8 cellular contexts compared by ENCODE assay signal in genomic region chr19:15331419-15332310, GRCh38. TPM values are rescaled to one million over a fixed set of nuclear protein-coding genes. Genes with fewer than 3 reads are reported as not detected.
DNase-seq lines count a peak whose midpoint lies in the region; ATAC-seq and TF ChIP-seq lines count a peak whose summit lies in the region.

No MANE protein-coding gene starts in this region.

- POLR2A ChIA-PET in AG04449 (lab: Yijun Ruan, JAX): interaction anchor here (0.6 to 1.0 kb wide), 4 partner anchors 44 to 162 kb away, joined by 3 read pairs; no protein-coding TSS in a partner anchor
- POLR2A ChIA-PET in T-cell (lab: Charles Lee): interaction anchor here in 1 of 2 donors (0.6 kb wide), 1 partner anchor 49 kb away, joined by 3 read pairs; no protein-coding TSS in a partner anchor

- H3K4me1 ChIP-seq in adrenal gland (replicated peaks in 1 of 2) (peaks cover 52 to 58% of the 10 kb centered on the region in 2 donors), hepatocyte (ENCODE audit: insufficient read depth) (peaks cover 28% of the 10 kb centered on the region), sigmoid colon (peaks cover 0 to 55% (median 52%) of the 10 kb centered on the region in 4 donors)

- H3K27ac Mint-ChIP-seq in T-cell: peak overlapping the region; percentile 89 to 90

- intact Hi-C loops in adrenal gland (cut with DNase I) (loop anchor here in 1 of 2 donors (5.0 kb wide), 1 partner anchor 69 kb away; no protein-coding TSS in a partner anchor), sigmoid colon (cut with DNase I) (loop anchor here (2.0 to 5.0 kb wide), 5 partner anchors 34 to 121 kb away; partner anchors contain the start of genes AKAP8 and AKAP8L)

- DNase-seq in AG04449 (ENCODE audit: low read depth, low spot score) (no peak), T-cell (peak in 33 of 34 experiments; percentile 34 to 66 (median 50)), adrenal gland (peak in 6 of 7 donors; percentile 52 to 68 (median 58)), hepatocyte (ENCODE audit: low spot score) (peak; percentile 84), sigmoid colon (peak; percentile 79)

- no peaks in the 10 kb centered on the region for H3K9me2 ChIP-seq in hepatocyte (replicated peaks; ENCODE audit: insufficient read depth)

- H3K36me3 Mint-ChIP-seq in T-cell: peaks cover 6% of the 10 kb centered on the region

- H3K4me2 ChIP-seq in hepatocyte: peak overlapping the region; percentile 89

- peaks cover 49% of the 10 kb centered on the region for H4K20me1 ChIP-seq in hepatocyte (ENCODE audit: insufficient read depth, poor library complexity, severe bottlenecking)

- 0 to 2% (median 1%) methylated on average over 7 to 122 of the region's 122 CpGs for WGBS in adrenal gland, 4 donors
- under 1% methylated on average over 63 of the region's 122 CpGs for WGBS in hepatocyte (ENCODE audit: low lambda C conversion rate, missing lambda C conversion rate)
- WGBS in sigmoid colon, 2 donors: 0 to 1% methylated on average over 122 of the region's 122 CpGs

- peak overlapping the region; percentile 91 to 94 (median 92) for H3K4me3 Mint-ChIP-seq in T-cell

- peak overlapping the region; percentile 82 to 100 (median 93) for H3K27ac ChIP-seq in adrenal gland
- H3K27ac ChIP-seq in hepatocyte: peak overlapping the region; percentile 97
- peak overlapping the region; percentile 91 to 97 (median 96) for H3K27ac ChIP-seq in sigmoid colon

- TF ChIP-seq POLR2A in adrenal gland (IDR thresholded peaks at IDR 0.05) (peak in 1 of 2 donors; percentile 20), sigmoid colon (IDR thresholded peaks at IDR 0.05) (no peak)

- H3K27me3 Mint-ChIP-seq in T-cell: no peaks in the 10 kb centered on the region

- H3K27me3 ChIP-seq in adrenal gland (no peaks in the 10 kb centered on the region), hepatocyte (no peaks in the 10 kb centered on the region), sigmoid colon (no peaks in the 10 kb centered on the region)

- CTCF ChIA-PET in AG04449 (lab: Yijun Ruan, JAX) (no interaction called here), T-cell (lab: Charles Lee) (interaction anchor here in 1 of 2 donors (1.4 to 1.6 kb wide), 2 partner anchors 87 to 224 kb away, joined by 4 read pairs; partner anchors contain the start of gene AKAP8L)

- H3K9me3 Mint-ChIP-seq in T-cell: no peaks in the 10 kb centered on the region

- H3K4me3 ChIP-seq in AG04449 (ENCODE audit: low read depth, low read length): peak overlapping the region; percentile 92
- H3K4me3 ChIP-seq in adrenal gland: peak overlapping the region; percentile 70 to 99 (median 84)
- H3K4me3 ChIP-seq in hepatocyte: peak overlapping the region; percentile 96
- peak overlapping the region; percentile 86 to 94 (median 88) for H3K4me3 ChIP-seq in sigmoid colon

- no peaks in the 10 kb centered on the region for H3K9me3 ChIP-seq in adrenal gland (replicated peaks in 1 of 3)
- H3K9me3 ChIP-seq in hepatocyte (ENCODE audit: low read depth): no peaks in the 10 kb centered on the region
- H3K9me3 ChIP-seq in sigmoid colon: no peaks in the 10 kb centered on the region

- no peak for TF ChIP-seq EP300 in sigmoid colon (IDR thresholded peaks at IDR 0.05)

- TF ChIP-seq CTCF in AG04449 (IDR thresholded peaks at IDR 0.05; ENCODE audit: insufficient read depth, low read length, missing control alignments) (no peak), adrenal gland (IDR thresholded peaks at IDR 0.05) (peak in 1 of 6 experiments; percentile 3), hepatocyte (IDR thresholded peaks at IDR 0.05; ENCODE audit: poor library complexity) (no peak), sigmoid colon (IDR thresholded peaks at IDR 0.05) (no peak)

- H2AFZ ChIP-seq in hepatocyte: no peak overlapping the region

- H3K36me3 ChIP-seq in adrenal gland (replicated peaks in 1 of 2): no peaks in the 10 kb centered on the region
- no peaks in the 10 kb centered on the region for H3K36me3 ChIP-seq in hepatocyte (replicated peaks; ENCODE audit: insufficient read depth, low read depth)
- H3K36me3 ChIP-seq in sigmoid colon: no peaks in the 10 kb centered on the region

- H3K79me2 ChIP-seq in hepatocyte: peaks cover 76% of the 10 kb centered on the region

- ATAC-seq in GM19023 (IDR thresholded peaks at IDR 0.05; ENCODE audit: unreplicated experiment) (peak; percentile 37), HG03571 (IDR thresholded peaks at IDR 0.05; ENCODE audit: unreplicated experiment) (peak; percentile 31), T-cell (replicated peaks in 1 of 4) (peak; percentile 70 to 77 (median 76)), GM19395 (IDR thresholded peaks at IDR 0.05; ENCODE audit: unreplicated experiment) (no peak)

- H3K4me1 Mint-ChIP-seq in T-cell: peaks cover 50 to 55% (median 50%) of the 10 kb centered on the region in 3 donors

RNA-seq across cellular contexts. Expression of gene BRD4, which starts 0.7 kb away (rescaled TPM):
- 100 to 1,000 TPM; 115 to 154 (median 139) TPM for total RNA-seq in T-cell
- total RNA-seq in adrenal gland: 100 to 1,000 TPM in 2 of 8 donors, 10 to 100 TPM in 6; 28.0 to 109 (median 55.2) TPM
- 10 to 100 TPM; 24.5 to 58.6 (median 26.7) TPM for polyA plus RNA-seq in adrenal gland
- total RNA-seq in hepatocyte: 18.0 and 18.1 TPM in 2 replicates
- 88.4 and 109 TPM in 2 replicates for polyA plus RNA-seq in hepatocyte
- total RNA-seq in sigmoid colon: 10 to 100 TPM; 15.0 to 43.8 (median 21.4) TPM
- 10 to 100 TPM in 2 of 3 donors, 1 to 10 TPM in 1; 9.0 to 42.1 (median 13.6) TPM for polyA plus RNA-seq in sigmoid colon

RNA-seq across cellular contexts. Expression of gene AKAP8, which starts 47.9 kb away (rescaled TPM):
- 10 to 100 TPM; 75.8 to 90.3 (median 86.7) TPM for total RNA-seq in T-cell
- 10 to 100 TPM; 13.0 to 45.8 (median 32.2) TPM for total RNA-seq in adrenal gland
- 10 to 100 TPM; 13.4 to 41.7 (median 27.0) TPM for polyA plus RNA-seq in adrenal gland
- total RNA-seq in hepatocyte: 18.6 and 20.0 TPM in 2 replicates
- polyA plus RNA-seq in hepatocyte: 22.9 and 26.5 TPM in 2 replicates
- total RNA-seq in sigmoid colon: 10 to 100 TPM; 15.0 to 43.8 (median 21.4) TPM
- polyA plus RNA-seq in sigmoid colon: 10 to 100 TPM; 11.4 to 19.8 (median 11.6) TPM
